In genomic region chr18:10270160-10270571, GRCh38 we compare ENCODE assay signal across 13 cellular contexts.
DNase-seq lines count a peak whose midpoint lies in the region; FAIRE-seq and TF ChIP-seq lines count a peak whose summit lies in the region.
"Had no signal": no experiment of that assay in that cellular context is flagged by ENCODE, and none has a peak within 500 bp of the region (broad histone marks: within the 10 kb centered on the region; RNA-seq: fewer than 3 reads in every experiment).

No MANE protein-coding gene starts in this region.

- no peak overlapping the region for H2AFZ ChIP-seq in neural progenitor cell (replicated peaks)

- H3K9me3 Mint-ChIP-seq in brain (no peaks in the 10 kb centered on the region), neural progenitor cell (peaks cover 28% of the 10 kb centered on the region)
- H3K9me3 Mint-ChIP-seq: activated T-cell treated with anti-CD3 and anti-CD28 coated beads, Interleukin-2, amount 50 U/mL, for 72 hours had no signal

- no peak overlapping the region for H3K4me3 Mint-ChIP-seq in brain
- no peak overlapping the region for H3K4me3 Mint-ChIP-seq in neural progenitor cell
- H3K4me3 Mint-ChIP-seq: activated T-cell treated with anti-CD3 and anti-CD28 coated beads, Interleukin-2, amount 50 U/mL, for 72 hours had no signal

- H3K27ac Mint-ChIP-seq in brain: peak overlapping the region in 3 of 5 experiments; percentile 3 to 55 (median 13)
- H3K27ac Mint-ChIP-seq in neural progenitor cell: peak overlapping the region; percentile 69
- H3K27ac Mint-ChIP-seq: activated T-cell treated with anti-CD3 and anti-CD28 coated beads, Interleukin-2, amount 50 U/mL, for 72 hours had no signal

- no peaks in the 10 kb centered on the region for H3K36me3 ChIP-seq in neural progenitor cell

- H3K27ac ChIP-seq in neural progenitor cell: no peak overlapping the region

- no peak for TF ChIP-seq CTCF in brain (conservative IDR thresholded peaks at IDR 0.05)
- TF ChIP-seq CTCF in neural progenitor cell (IDR thresholded peaks at IDR 0.05): no peak

- no peaks in the 10 kb centered on the region for H3K27me3 ChIP-seq in neural progenitor cell

- H3F3A ChIP-seq in neural progenitor cell (ENCODE audit: low read depth): no peaks in the 10 kb centered on the region

- no peaks in the 10 kb centered on the region for H3K4me1 ChIP-seq in neural progenitor cell

- peak; percentile 62 for DNase-seq in AG08395 (ENCODE audit: low spot score)
- DNase-seq in glomerular endothelial cell (ENCODE audit: extremely low read depth, low read depth, low spot score): peak; percentile 44
- DNase-seq in neural progenitor cell (ENCODE audit: low spot score): no peak
- DNase-seq in SIG-M5 (lab: John Stamatoyannopoulos, UW): no peak
- no peak for DNase-seq in urothelium cell line (ENCODE audit: low spot score)
- DNase-seq in SKM-1 treated with dmso at 0.1 percent for 144 hours (lab: John Stamatoyannopoulos, UW; ENCODE audit: unreplicated experiment): no peak
- no peak for DNase-seq in activated gamma-delta T cell (lab: John Stamatoyannopoulos, UW)
- DNase-seq: activated CD4-positive, CD25-positive, alpha-beta regulatory T cell treated with anti-CD3 and anti-CD28 coated beads, Interleukin-2, amount 50 U/mL, for 72 hours; activated T-cell treated with anti-CD3 and anti-CD28 coated beads, Interleukin-2, amount 50 U/mL, for 72 hours; SHP77 treated with DMSO at 0.1 percent for 48 hours; trophoblast cell had no signal

- H3K36me3 Mint-ChIP-seq in brain (no peaks in the 10 kb centered on the region), neural progenitor cell (peaks cover 4% of the 10 kb centered on the region)

- no peaks in the 10 kb centered on the region for H4K20me1 ChIP-seq in neural progenitor cell (ENCODE audit: low read depth)

- no peaks in the 10 kb centered on the region for H3K79me2 ChIP-seq in neural progenitor cell (ENCODE audit: low read depth)

- H3K4me1 Mint-ChIP-seq in brain (peaks cover 17% of the 10 kb centered on the region), neural progenitor cell (peaks cover 18% of the 10 kb centered on the region)

- H3K9me3 ChIP-seq in neural progenitor cell (ENCODE audit: low read depth): no peaks in the 10 kb centered on the region

- no peak overlapping the region for H3K9ac ChIP-seq in neural progenitor cell

- H3K4me3 ChIP-seq in neural progenitor cell: no peak overlapping the region

- FAIRE-seq in urothelium cell line (lab: Jason Lieb, UNC): no peak
- FAIRE-seq: colon had no signal

- peaks cover 2% of the 10 kb centered on the region for H3K27me3 Mint-ChIP-seq in brain
- H3K27me3 Mint-ChIP-seq in neural progenitor cell (ENCODE audit: insufficient read depth, low read depth): peaks cover 7% of the 10 kb centered on the region

- no peak overlapping the region for H3K4me2 ChIP-seq in neural progenitor cell

Comparison
In these comparisons a context has a peak if more than half of its experiments do, and no peak if none do; other contexts are left out.
1. DNase-seq: peak in AG08395 (single experiment) and glomerular endothelial cell (single experiment); none in neural progenitor cell (single experiment), SIG-M5 (single experiment), urothelium cell line (single experiment), SKM-1 treated with dmso at 0.1 percent for 144 hours (single experiment) and activated gamma-delta T cell (single experiment).